ENCODE assay signal across 11 cellular contexts in genomic region chr1:27626031-27626935, GRCh38. TPM values are rescaled to one million over a fixed set of nuclear protein-coding genes. Genes with fewer than 3 reads are reported as not detected.
DNase-seq lines count a peak whose midpoint lies in the region; ATAC-seq and TF ChIP-seq lines count a peak whose summit lies in the region.
"Had no signal": no experiment of that assay in that cellular context is flagged by ENCODE, and none has a peak within 500 bp of the region (broad histone marks: within the 10 kb centered on the region; RNA-seq: fewer than 3 reads in every experiment).

No MANE protein-coding gene starts in this region.

- peak overlapping the region in 1 of 2 donors; percentile 10 for H3K27ac Mint-ChIP-seq in activated naive CD4-positive, alpha-beta T cell treated with anti-CD3 and anti-CD28 coated beads, Interleukin-2, amount 50 U/mL, for 72 hours
- H3K27ac Mint-ChIP-seq: WTC11 had no signal

- H3K36me3 Mint-ChIP-seq in activated naive CD4-positive, alpha-beta T cell treated with anti-CD3 and anti-CD28 coated beads, Interleukin-2, amount 50 U/mL, for 72 hours = no peaks in the 10 kb centered on the region
- H3K36me3 Mint-ChIP-seq: WTC11 had no signal

- DNase-seq in CD1c-positive myeloid dendritic cell (ENCODE audit: extremely low spot score) (peak; percentile 92), right cardiac atrium (no peak), mesenteric fat pad (ENCODE audit: low spot score) (no peak), NCI-H510A (lab: John Stamatoyannopoulos, UW) (no peak)
- DNase-seq in activated naive CD4-positive, alpha-beta T cell treated with anti-CD3 and anti-CD28 coated beads, Interleukin-2, amount 50 U/mL, for 72 hours (ENCODE audit: low spot score in 2 of 2) = no peak
- DNase-seq: stimulated activated CD4-positive, alpha-beta T cell treated with anti-CD3 and anti-CD28 coated beads, Interleukin-4, amount 100 ng/mL, for 24 hours had no signal

- no peaks in the 10 kb centered on the region for H3K9me2 ChIP-seq in OCI-LY1 (ENCODE audit: low read depth, low read length)

- H2AFZ ChIP-seq in OCI-LY1 (ENCODE audit: low read length) = no peak overlapping the region

- no peaks in the 10 kb centered on the region for H3K79me2 ChIP-seq in OCI-LY1 (ENCODE audit: insufficient read depth, low read length)

- H3K9me3 Mint-ChIP-seq in activated naive CD4-positive, alpha-beta T cell treated with anti-CD3 and anti-CD28 coated beads, Interleukin-2, amount 50 U/mL, for 72 hours = no peaks in the 10 kb centered on the region
- H3K9me3 Mint-ChIP-seq: WTC11 had no signal

- H3K36me3 ChIP-seq in OCI-LY1 (ENCODE audit: insufficient read depth, low read length) = no peaks in the 10 kb centered on the region

- H3F3A ChIP-seq in OCI-LY1 (ENCODE audit: insufficient read depth, low read length) = no peaks in the 10 kb centered on the region

- no peak overlapping the region for H3K27ac ChIP-seq in OCI-LY1 (ENCODE audit: low read depth, low read length, poor library complexity, severe bottlenecking)
- H3K27ac ChIP-seq in right cardiac atrium (ENCODE audit: low read length) = no peak overlapping the region
- H3K27ac ChIP-seq: KMS-11 had no signal

- no peaks in the 10 kb centered on the region for H4K20me1 ChIP-seq in OCI-LY1 (ENCODE audit: insufficient read depth, low read length)

- no peak overlapping the region; the same call in 1 of the 2 replicates for H3K9ac ChIP-seq in OCI-LY1 (ENCODE audit: low read length)
- H3K9ac ChIP-seq: KMS-11 had no signal

- intact Hi-C loops in right cardiac atrium (cut with DNase I) = no loop called here

- H3K4me1 ChIP-seq in OCI-LY1 (ENCODE audit: insufficient read depth, low read length, severe bottlenecking) = peaks cover 55% of the 10 kb centered on the region
- H3K4me1 ChIP-seq in right cardiac atrium (ENCODE audit: control insufficient read depth, insufficient read depth, low read length) = peaks cover 17% of the 10 kb centered on the region

- peak overlapping the region; percentile 11; the same call in 1 of the 2 replicates for H3K4me2 ChIP-seq in OCI-LY1 (ENCODE audit: low read length)
- H3K4me2 ChIP-seq: KMS-11 had no signal

- ATAC-seq in right cardiac atrium (peak; percentile 28 to 43), HG03039 (IDR thresholded peaks at IDR 0.05; ENCODE audit: unreplicated experiment) (no peak)
- ATAC-seq in activated naive CD4-positive, alpha-beta T cell treated with anti-CD3 and anti-CD28 coated beads, Interleukin-2, amount 50 U/mL, for 72 hours = no peak
- ATAC-seq: WTC11 had no signal

- peak; percentile 39 for TF ChIP-seq POLR2A in GM18526 (IDR thresholded peaks at IDR 0.05; ENCODE audit: extremely low read depth, insufficient read length)

- TF ChIP-seq CTCF in OCI-LY1 (IDR thresholded peaks at IDR 0.05; ENCODE audit: low read length) = no peak

- no peaks in the 10 kb centered on the region for H3K9me3 ChIP-seq in OCI-LY1 (ENCODE audit: low read length)
- no peaks in the 10 kb centered on the region for H3K9me3 ChIP-seq in right cardiac atrium (ENCODE audit: control insufficient read depth, low read length)

- H3K4me3 ChIP-seq in OCI-LY1 (ENCODE audit: low read depth, low read length, poor library complexity, severe bottlenecking) = no peak overlapping the region
- H3K4me3 ChIP-seq in right cardiac atrium (ENCODE audit: low read length) = no peak overlapping the region

- H3K27me3 ChIP-seq in OCI-LY1 (ENCODE audit: insufficient read depth, low read length) (no peaks in the 10 kb centered on the region), right cardiac atrium (ENCODE audit: control insufficient read depth, insufficient read depth) (no peaks in the 10 kb centered on the region)

- WGBS in right cardiac atrium = 86% methylated on average over 11 of the region's 11 CpGs

RNA-seq across cellular contexts. Expression of gene FGR, which starts 8.7 kb away (rescaled TPM):
- 10 to 100 TPM in 1 of 4 donors, 1 to 10 TPM in 3; 3.2 to 12.6 (median 5.1) TPM for total RNA-seq in right cardiac atrium
- 3.5 TPM for polyA plus RNA-seq in right cardiac atrium
- total RNA-seq in activated naive CD4-positive, alpha-beta T cell treated with anti-CD3 and anti-CD28 coated beads, Interleukin-2, amount 50 U/mL, for 72 hours = under 1 TPM; 0.29 to 0.68 TPM
- 49.7 TPM for total RNA-seq in mesenteric fat pad

RNA-seq across cellular contexts. Expression of gene AHDC1, which starts 22.3 kb away (rescaled TPM):
- 10 to 100 TPM; 40.4 to 53.5 (median 50.6) TPM for total RNA-seq in right cardiac atrium
- 26.3 TPM for polyA plus RNA-seq in right cardiac atrium
- total RNA-seq in activated naive CD4-positive, alpha-beta T cell treated with anti-CD3 and anti-CD28 coated beads, Interleukin-2, amount 50 U/mL, for 72 hours = 10 to 100 TPM; 12.8 to 16.5 TPM
- 28.5 TPM for total RNA-seq in mesenteric fat pad

RNA-seq across cellular contexts. Expression of gene IFI6, which starts 45.7 kb away (rescaled TPM):
- total RNA-seq in right cardiac atrium = 100 to 1,000 TPM in 1 of 4 donors, 10 to 100 TPM in 3; 46.2 to 145 (median 57.8) TPM
- polyA plus RNA-seq in right cardiac atrium = 68.1 TPM
- total RNA-seq in activated naive CD4-positive, alpha-beta T cell treated with anti-CD3 and anti-CD28 coated beads, Interleukin-2, amount 50 U/mL, for 72 hours = 100 to 1,000 TPM in 1 of 2 donors, 10 to 100 TPM in 1; 55.4 to 110 TPM
- total RNA-seq in mesenteric fat pad = 126 TPM

Comparison
In these comparisons a context has a peak if more than half of its experiments do, and no peak if none do; other contexts are left out.
1. ATAC-seq: peak in right cardiac atrium (2 of 2); none in HG03039 (single experiment) and activated naive CD4-positive, alpha-beta T cell treated with anti-CD3 and anti-CD28 coated beads, Interleukin-2, amount 50 U/mL, for 72 hours (0 of 2).